Comparison of ENCODE assay signal across 1 cellular context in genomic region chr1:199704231-199704630, GRCh38.
TF ChIP-seq lines count a peak whose summit lies in the region.

No MANE protein-coding gene starts in this region.

TF ChIP-seq in GM23338, 12 proteins besides CTCF, POLR2A, EP300 and RAD21 (continued from another document):
- TF ChIP-seq ZNF462 (CRISPR knock-in tag; IDR thresholded peaks at IDR 0.05) (no peak), ZNF331 (CRISPR knock-in tag; IDR thresholded peaks at IDR 0.05; ENCODE audit: low read depth) (no peak), POLR2AphosphoS5 (IDR thresholded peaks at IDR 0.05; ENCODE audit: low read depth) (no peak), EZH2 (IDR thresholded peaks at IDR 0.05; ENCODE audit: low read depth, unreplicated experiment) (no peak), STAT1 (IDR thresholded peaks at IDR 0.05; ENCODE audit: unreplicated experiment) (no peak), CREB1 (CRISPR knock-in tag; IDR thresholded peaks at IDR 0.05; ENCODE audit: low read depth) (no peak), JUNB (IDR thresholded peaks at IDR 0.05; ENCODE audit: unreplicated experiment) (no peak), ZNF114 (CRISPR knock-in tag; IDR thresholded peaks at IDR 0.05) (no peak), NANOG (IDR thresholded peaks at IDR 0.05; ENCODE audit: borderline replicate concordance) (no peak)
